Comparison of ENCODE assay signal across 9 cellular contexts in genomic region chr10:71747808-71748523, GRCh38. TPM values are rescaled to one million over a fixed set of nuclear protein-coding genes. Genes with fewer than 3 reads are reported as not detected.
DNase-seq lines count a peak whose midpoint lies in the region; ATAC-seq lines count a peak whose summit lies in the region.
"Had no signal": no experiment of that assay in that cellular context is flagged by ENCODE, and none has a peak within 500 bp of the region (broad histone marks: within the 10 kb centered on the region; RNA-seq: fewer than 3 reads in every experiment).

No MANE protein-coding gene starts in this region.

- H3K27me3 ChIP-seq in CD4-positive, alpha-beta memory T cell (ENCODE audit: insufficient read depth, low read length) = no peaks in the 10 kb centered on the region
- H3K27me3 ChIP-seq in naive thymus-derived CD4-positive, alpha-beta T cell (ENCODE audit: control insufficient read depth in 2 of 2, insufficient read depth in 2 of 2, low read length in 2 of 2) = no peaks in the 10 kb centered on the region

- peaks cover 23 to 41% of the 10 kb centered on the region in 2 donors for H3K36me3 Mint-ChIP-seq in CD4-positive, alpha-beta memory T cell
- H3K36me3 Mint-ChIP-seq in naive thymus-derived CD4-positive, alpha-beta T cell = peaks cover under 1 to 54% (median 20%) of the 10 kb centered on the region in 5 donors

- no peaks in the 10 kb centered on the region for H3K9me3 Mint-ChIP-seq in CD4-positive, alpha-beta memory T cell
- H3K9me3 Mint-ChIP-seq in naive thymus-derived CD4-positive, alpha-beta T cell = peaks cover 0 to 2% (median 0%) of the 10 kb centered on the region in 11 donors

- no peak for DNase-seq in CD4-positive, alpha-beta memory T cell
- no peak for DNase-seq in naive thymus-derived CD4-positive, alpha-beta T cell
- DNase-seq in H4 (ENCODE audit: low spot score) (no peak), SHP77 treated with DMSO at 0.1 percent for 48 hours (lab: John Stamatoyannopoulos, UW) (no peak), DMS 273 (lab: John Stamatoyannopoulos, UW; ENCODE audit: unreplicated experiment) (no peak)

- intact Hi-C loops in CD4-positive, alpha-beta memory T cell (cut with micrococcal nuclease) = loop anchor here (1.0 to 10.0 kb wide), 5 partner anchors 12 to 337 kb away; partner anchors contain the start of genes SPOCK2 and VSIR
- intact Hi-C loops in naive thymus-derived CD4-positive, alpha-beta T cell (cut with micrococcal nuclease) = loop anchor here (1.0 to 10.0 kb wide), 9 partner anchors 9 to 547 kb away; partner anchors contain the start of genes VSIR (in 2 of the 2) and PSAP (in 1 of the 2)

- H3K27me3 Mint-ChIP-seq in CD4-positive, alpha-beta memory T cell = no peaks in the 10 kb centered on the region
- H3K27me3 Mint-ChIP-seq in naive thymus-derived CD4-positive, alpha-beta T cell = no peaks in the 10 kb centered on the region

- CTCF ChIA-PET in CD4-positive, alpha-beta memory T cell (lab: Charles Lee; ENCODE audit: partially characterized antibody) = interaction anchor here (1.2 to 10.0 kb wide), 14 partner anchors 10 to 433 kb away, joined by 3 to 64 read pairs (median 13); partner anchors contain the start of gene VSIR
- CTCF ChIA-PET in naive thymus-derived CD4-positive, alpha-beta T cell (lab: Charles Lee) = interaction anchor here (0.9 to 4.4 kb wide), 12 partner anchors 8 to 63 kb away, joined by 3 to 34 read pairs (median 4); partner anchors contain the start of gene VSIR

- POLR2A ChIA-PET in CD4-positive, alpha-beta memory T cell (lab: Charles Lee; ENCODE audit: partially characterized antibody) = interaction anchor here (0.7 to 26.4 kb wide), 9 partner anchors 8 to 429 kb away, joined by 3 to 1191 read pairs (median 24); partner anchors contain the start of genes C10orf105, PSAP, SLC29A3 and VSIR
- POLR2A ChIA-PET in naive thymus-derived CD4-positive, alpha-beta T cell (lab: Charles Lee) = interaction anchor here (0.6 to 26.0 kb wide), 7 partner anchors 8 to 103 kb away, joined by 3 to 863 read pairs (median 24); partner anchors contain the start of genes C10orf105, PSAP and VSIR

- ATAC-seq in naive thymus-derived CD4-positive, alpha-beta T cell = no peak
- ATAC-seq in HG03460 (IDR thresholded peaks at IDR 0.05; ENCODE audit: unreplicated experiment) = no peak

- peaks cover 75 to 98% (median 92%) of the 10 kb centered on the region in 4 donors for H3K4me1 Mint-ChIP-seq in CD4-positive, alpha-beta memory T cell
- peaks cover 75 to 98% (median 93%) of the 10 kb centered on the region in 7 donors for H3K4me1 Mint-ChIP-seq in naive thymus-derived CD4-positive, alpha-beta T cell

- H3K4me1 ChIP-seq in CD4-positive, alpha-beta memory T cell (ENCODE audit: insufficient read depth, low read length) = peaks cover 100% of the 10 kb centered on the region
- peaks cover 93 to 99% of the 10 kb centered on the region in 2 donors for H3K4me1 ChIP-seq in naive thymus-derived CD4-positive, alpha-beta T cell (ENCODE audit: control insufficient read depth in 2 of 2, insufficient read depth in 2 of 2, low read length in 2 of 2)

- H3K4me3 Mint-ChIP-seq in CD4-positive, alpha-beta memory T cell = peak overlapping the region; percentile 52 to 89 (median 84)
- peak overlapping the region; percentile 74 to 90 (median 85) for H3K4me3 Mint-ChIP-seq in naive thymus-derived CD4-positive, alpha-beta T cell

- H3K4me3 ChIP-seq in CD4-positive, alpha-beta memory T cell (ENCODE audit: low read length in 2 of 2) = peak overlapping the region in 1 of 2 donors; percentile 22
- H3K4me3 ChIP-seq in naive thymus-derived CD4-positive, alpha-beta T cell (ENCODE audit: low read length) = peak overlapping the region; percentile 40

- peak overlapping the region; percentile 92 to 99 (median 98) for H3K27ac Mint-ChIP-seq in CD4-positive, alpha-beta memory T cell
- peak overlapping the region; percentile 95 to 99 (median 98) for H3K27ac Mint-ChIP-seq in naive thymus-derived CD4-positive, alpha-beta T cell

- H3K9me3 ChIP-seq in CD4-positive, alpha-beta memory T cell (ENCODE audit: control insufficient read depth in 1 of 2, low read length in 2 of 2) = no peaks in the 10 kb centered on the region
- H3K9me3 ChIP-seq in KOPT-K1 (ENCODE audit: insufficient read depth, low read length, poor library complexity, severe bottlenecking) = no peaks in the 10 kb centered on the region
- no peaks in the 10 kb centered on the region for H3K9me3 ChIP-seq in naive thymus-derived CD4-positive, alpha-beta T cell (ENCODE audit: control insufficient read depth in 2 of 3, low read length in 3 of 3)

- H3K36me3 ChIP-seq in CD4-positive, alpha-beta memory T cell (ENCODE audit: insufficient read depth, low read length) = peaks cover 17% of the 10 kb centered on the region
- H3K36me3 ChIP-seq in KOPT-K1 (ENCODE audit: insufficient read depth, low read length) = peaks cover 30% of the 10 kb centered on the region
- H3K36me3 ChIP-seq in naive thymus-derived CD4-positive, alpha-beta T cell (ENCODE audit: control insufficient read depth in 2 of 3, insufficient read depth in 3 of 3, low read length in 3 of 3) = peaks cover 0 to 26% (median 12%) of the 10 kb centered on the region in 3 experiments

- H3K27ac ChIP-seq in CD4-positive, alpha-beta memory T cell (ENCODE audit: low read depth, low read length) = peak overlapping the region; percentile 58
- H3K27ac ChIP-seq in KOPT-K1 (ENCODE audit: low read depth, low read length, poor library complexity, severe bottlenecking) = peak overlapping the region; percentile 100
- H3K27ac ChIP-seq in cingulate gyrus (ENCODE audit: low read depth, low read length) = peak overlapping the region; percentile 58
- H3K27ac ChIP-seq in naive thymus-derived CD4-positive, alpha-beta T cell (ENCODE audit: low read depth, low read length) = peak overlapping the region; percentile 74

RNA-seq across cellular contexts. Expression of gene VSIR, which starts 25.4 kb away (rescaled TPM):
- 10 to 100 TPM; 97.8 to 98.4 TPM for total RNA-seq in CD4-positive, alpha-beta memory T cell
- 100 to 1,000 TPM; 350 to 372 TPM for polyA plus RNA-seq in CD4-positive, alpha-beta memory T cell
- 100 to 1,000 TPM in 3 of 5 experiments, 10 to 100 TPM in 2; 91.1 to 271 (median 101) TPM for total RNA-seq in naive thymus-derived CD4-positive, alpha-beta T cell
- 100 to 1,000 TPM; 220 to 300 TPM for polyA plus RNA-seq in naive thymus-derived CD4-positive, alpha-beta T cell
- total RNA-seq in H4 (2014; rRNA removed; shearing (Covaris generic)) = 0.81 and 1.0 TPM in 2 replicates

RNA-seq across cellular contexts. Expression of gene C10orf105, which starts 28.4 kb away (rescaled TPM):
- total RNA-seq in CD4-positive, alpha-beta memory T cell = under 1 TPM; 0.11 to 0.12 TPM
- polyA plus RNA-seq in CD4-positive, alpha-beta memory T cell = under 1 TPM; 0.07 TPM
- 1 to 10 TPM in 1 of 5 experiments, under 1 TPM in 4; 0.13 to 1.0 (median 0.19) TPM for total RNA-seq in naive thymus-derived CD4-positive, alpha-beta T cell
- not detected for polyA plus RNA-seq in naive thymus-derived CD4-positive, alpha-beta T cell
- not detected in 2 replicates for total RNA-seq in H4 (2014; rRNA removed; shearing (Covaris generic))
- total RNA-seq: M059J had no signal

Comparison
In these comparisons a context has a peak if more than half of its experiments do, and no peak if none do; other contexts are left out.
1. RNA of gene VSIR, which starts 25.4 kb away (total RNA-seq): 91.1 to 271 TPM in naive thymus-derived CD4-positive, alpha-beta T cell and 97.8 to 98.4 TPM in CD4-positive, alpha-beta memory T cell; 0.81 to 1.0 TPM in H4; every median in the first group is over 10 times any median in the second.
2. Peak in every context shown above with its lines, with median percentiles within 50 percentile points of each other: H3K27ac ChIP-seq.